20 cellular contexts compared by ENCODE assay signal in the genomic region with DNA sequence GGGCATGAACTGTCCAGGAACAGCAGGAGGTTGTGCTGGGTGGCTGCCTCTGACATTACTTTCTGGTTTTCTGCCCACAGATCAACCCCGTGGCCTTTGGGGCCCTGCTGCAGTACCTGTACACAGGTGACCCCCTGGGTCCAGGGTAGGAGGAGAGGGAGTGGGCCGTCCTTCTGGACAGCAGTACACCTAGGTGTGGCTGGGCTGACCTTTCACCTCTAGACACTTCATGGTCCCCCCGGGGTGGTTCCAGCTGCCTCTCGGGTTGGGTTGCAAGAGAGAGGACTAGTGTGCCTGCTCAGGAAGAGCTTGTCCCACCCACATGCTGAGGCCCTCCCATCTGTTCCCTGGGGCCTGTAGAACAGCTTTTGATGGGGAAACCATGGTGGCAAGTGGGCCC. TPM values are rescaled to one million over a fixed set of nuclear protein-coding genes. Genes with fewer than 3 reads are reported as not detected.
A peak's percentile ranks its signal among the peaks of the same experiment; 100 is the strongest.
DNase-seq lines count a peak whose midpoint lies in the region; ATAC-seq and TF ChIP-seq lines count a peak whose summit lies in the region.
"Had no signal": no experiment of that assay in that cellular context is flagged by ENCODE, and none has a peak within 500 bp of the region (broad histone marks: within the 10 kb centered on the region; RNA-seq: fewer than 3 reads in every experiment).

No MANE protein-coding gene starts in this region.

- peak overlapping the region; percentile 80 for H3K4me3 Mint-ChIP-seq in neural crest cell
- no peak overlapping the region for H3K4me3 Mint-ChIP-seq in type B pancreatic cell

- H3K27me3 Mint-ChIP-seq in neural crest cell (ENCODE audit: low read depth), result peaks cover 12% of the 10 kb centered on the region
- H3K27me3 Mint-ChIP-seq in type B pancreatic cell, result peaks cover 5% of the 10 kb centered on the region

- H3K27ac ChIP-seq in Peyer's patch, result no peak overlapping the region
- H3K27ac ChIP-seq: esophagus squamous epithelium, hepatocyte, left ventricle myocardium inferior, VCaP had no signal

- TF ChIP-seq CTCF in Peyer's patch (IDR thresholded peaks at IDR 0.05) (no peak), neural crest cell (conservative IDR thresholded peaks at IDR 0.05) (no peak), type B pancreatic cell (conservative IDR thresholded peaks at IDR 0.05) (no peak)

- H3K36me3 Mint-ChIP-seq in neural crest cell (ENCODE audit: low read depth), result no peaks in the 10 kb centered on the region
- H3K36me3 Mint-ChIP-seq in type B pancreatic cell, result no peaks in the 10 kb centered on the region

- no peak for TF ChIP-seq POLR2A in Peyer's patch (IDR thresholded peaks at IDR 0.05)

- H3K4me1 Mint-ChIP-seq in neural crest cell (peaks cover 18% of the 10 kb centered on the region), type B pancreatic cell (ENCODE audit: unreplicated experiment) (peaks cover 9% of the 10 kb centered on the region)

- H3K27ac Mint-ChIP-seq in neural crest cell (ENCODE audit: unreplicated experiment) (no peak overlapping the region), type B pancreatic cell (no peak overlapping the region)
- H3K27ac Mint-ChIP-seq: nephron had no signal

- H3K36me3 ChIP-seq in Peyer's patch, result peaks cover 0 to 21% (median 0%) of the 10 kb centered on the region in 3 donors

- no peaks in the 10 kb centered on the region for H3K9me3 Mint-ChIP-seq in neural crest cell
- no peaks in the 10 kb centered on the region for H3K9me3 Mint-ChIP-seq in type B pancreatic cell
- H3K9me3 Mint-ChIP-seq: nephron had no signal

- intact Hi-C loops in cardiac septum (cut with DNase I) (loop anchor here (10.0 kb wide), 1 partner anchor 1202 kb away; a partner anchor contains a TSS), left ventricle myocardium superior (cut with micrococcal nuclease) (no loop called here)

- peaks cover 0 to 18% (median 7%) of the 10 kb centered on the region in 4 donors for H3K4me1 ChIP-seq in Peyer's patch

- no peak for ATAC-seq in left ventricle myocardium superior
- no peak for ATAC-seq in HG02610 (IDR thresholded peaks at IDR 0.05; ENCODE audit: unreplicated experiment)

- no peaks in the 10 kb centered on the region for H3K27me3 ChIP-seq in Peyer's patch
- H3K27me3 ChIP-seq: esophagus squamous epithelium, hepatocyte had no signal

- H3K9me3 ChIP-seq in Peyer's patch, result no peaks in the 10 kb centered on the region
- H3K9me3 ChIP-seq: esophagus squamous epithelium, left ventricle myocardium inferior had no signal

- DNase-seq in cardiac septum (ENCODE audit: low spot score) (peak; percentile 59), left ventricle myocardium superior (no peak), Peyer's patch (peak in 2 of 3 donors; percentile 10 to 45), neural crest cell (ENCODE audit: low read depth, low spot score) (no peak), type B pancreatic cell (ENCODE audit: extremely low spot score, unreplicated experiment) (peak; percentile 54), AG20443 (ENCODE audit: low spot score) (no peak), A172 (ENCODE audit: low spot score) (no peak)
- DNase-seq: activated CD4-positive, alpha-beta T cell treated with anti-CD3 and anti-CD28 coated beads, Interleukin-2, amount 50 U/mL, for 48 hours; esophagus squamous epithelium; H7; midbrain; NCI-H1092; NCI-H2029 treated with DMSO at 0.1 percent for 48 hours; NCI-H345; NCI-H774 had no signal

- no peak overlapping the region for H3K4me3 ChIP-seq in Peyer's patch
- H3K4me3 ChIP-seq: esophagus squamous epithelium, hepatocyte had no signal

RNA-seq across cellular contexts. Expression of a gene that starts 3.7 kb away (rescaled TPM):
- total RNA-seq in cardiac septum (25.5 TPM), left ventricle myocardium superior (34.2 TPM), Peyer's patch (10 to 100 TPM; 38.5 to 80.0 (median 57.1) TPM), neural crest cell (6.8 and 7.2 TPM in 2 replicates), type B pancreatic cell (ENCODE audit: low replicate concordance) (11.6 and 17.8 TPM in 2 replicates)
- total RNA-seq in A172 (2014; rRNA removed; shearing (Covaris generic)), result 1.9 and 4.2 TPM in 2 replicates

RNA-seq across cellular contexts. Expression of a gene that starts 47.5 kb away (rescaled TPM):
- total RNA-seq in cardiac septum (2.2 TPM), left ventricle myocardium superior (1.5 TPM), Peyer's patch (10 to 100 TPM in 2 of 4 donors, 1 to 10 TPM in 2; 7.4 to 15.6 (median 9.9) TPM), neural crest cell (70.8 and 74.0 TPM in 2 replicates), type B pancreatic cell (ENCODE audit: low replicate concordance) (24.8 and 48.9 TPM in 2 replicates)
- 29.6 and 45.8 TPM in 2 replicates for total RNA-seq in A172 (2014; rRNA removed; shearing (Covaris generic))

Comparison
In these comparisons a context has a peak if more than half of its experiments do, and no peak if none do; other contexts are left out.
1. DNase-seq: peak in cardiac septum (single experiment), Peyer's patch (2 of 3) and type B pancreatic cell (single experiment); none in left ventricle myocardium superior (single experiment), neural crest cell (single experiment), AG20443 (single experiment) and A172 (single experiment).